Comparison of ENCODE assay signal across 19 cellular contexts in genomic region chr2:29443627-29444026, GRCh38.
DNase-seq lines count a peak whose midpoint lies in the region; ATAC-seq, FAIRE-seq and TF ChIP-seq lines count a peak whose summit lies in the region.
"Had no signal": no experiment of that assay in that cellular context is flagged by ENCODE, and none has a peak within 500 bp of the region (broad histone marks: within the 10 kb centered on the region; RNA-seq: fewer than 3 reads in every experiment).

No MANE protein-coding gene starts in this region.

- peak in 3 of 4 donors; percentile 34 to 47 (median 46) for ATAC-seq in pancreas
- ATAC-seq in HG03571 (IDR thresholded peaks at IDR 0.05; ENCODE audit: unreplicated experiment): no peak
- ATAC-seq: activated CD4-positive, alpha-beta T cell treated with anti-CD3 and anti-CD28 coated beads for 36 hours; HepG2 had no signal

- intact Hi-C loops in pancreas (cut with DNase I): no loop called here

- 35 to 53% methylated on average over 4 of the region's 4 CpGs for WGBS in pancreas, 2 donors
- WGBS in small intestine, 3 donors: 38 to 52% (median 39%) methylated on average over 4 of the region's 4 CpGs

- TF ChIP-seq CTCF in pancreas (IDR thresholded peaks at IDR 0.05): no peak

- no peak for FAIRE-seq in HTR-8/SVneo (lab: Jason Lieb, UNC)
- FAIRE-seq in pancreas (lab: Jason Lieb, UNC): no peak
- FAIRE-seq in small intestine (lab: Jason Lieb, UNC): no peak
- FAIRE-seq: D721Med, frontal cortex, H1, HepG2 had no signal

- H3K9me3 ChIP-seq in SK-N-MC (ENCODE audit: low read depth, low read length) (no peaks in the 10 kb centered on the region), pancreas (no peaks in the 10 kb centered on the region), small intestine (ENCODE audit: control insufficient read depth, low read depth) (no peaks in the 10 kb centered on the region)
- H3K9me3 ChIP-seq: sigmoid colon, tibial nerve had no signal

- peak; percentile 37 for DNase-seq in NCI-H82 (lab: John Stamatoyannopoulos, UW)
- no peak for DNase-seq in NCI-H82 treated with DMSO at 0.1 percent for 48 hours (lab: John Stamatoyannopoulos, UW; ENCODE audit: unreplicated experiment)
- DNase-seq in HTR-8/SVneo (ENCODE audit: insufficient read length, low spot score): peak; percentile 41
- DNase-seq in SK-N-MC (ENCODE audit: low read depth, low spot score): peak; percentile 77
- no peak for DNase-seq in pancreas
- no peak for DNase-seq in small intestine
- no peak for DNase-seq in ecto neural progenitor cell (ENCODE audit: low spot score)
- DNase-seq: activated CD4-positive, alpha-beta T cell treated with anti-CD3 and anti-CD28 coated beads for 36 hours; activated T-cell treated with anti-CD3 and anti-CD28 coated beads for 4 hours; NCI-H146; sigmoid colon; stimulated activated CD4-positive, alpha-beta T cell treated with anti-CD3 and anti-CD28 coated beads, Interleukin-2, amount 100 ng/mL, for 48 hours; stimulated activated CD8-positive, alpha-beta memory T cell treated with anti-CD3 and anti-CD28 coated beads, Interleukin-4, amount 100 ng/mL, for 48 hours had no signal

- peak overlapping the region; percentile 45 for H3K9ac ChIP-seq in SK-N-MC (ENCODE audit: insufficient read length)

- H3K4me3 ChIP-seq in SK-N-MC: peak overlapping the region; percentile 59
- no peak overlapping the region for H3K4me3 ChIP-seq in pancreas
- no peak overlapping the region for H3K4me3 ChIP-seq in small intestine (ENCODE audit: low read depth in 1 of 2, low read length in 2 of 2)
- H3K4me3 ChIP-seq: sigmoid colon, tibial nerve had no signal

- peak overlapping the region; percentile 80 for H3K27ac ChIP-seq in SK-N-MC
- H3K27ac ChIP-seq in pancreas: no peak overlapping the region
- H3K27ac ChIP-seq in small intestine (ENCODE audit: low read depth in 1 of 2, low read length in 1 of 2): no peak overlapping the region
- H3K27ac ChIP-seq: sigmoid colon, tibial nerve had no signal

- H3K27me3 ChIP-seq in pancreas (no peaks in the 10 kb centered on the region), small intestine (ENCODE audit: control insufficient read depth in 2 of 2, insufficient read depth in 2 of 2, low read length in 2 of 2) (peaks cover 0 to 2% of the 10 kb centered on the region in 2 donors)
- H3K27me3 ChIP-seq: sigmoid colon, tibial nerve had no signal

- peaks cover 0 to 12% (median 0%) of the 10 kb centered on the region in 3 donors for H3K4me1 ChIP-seq in pancreas
- H3K4me1 ChIP-seq in small intestine (ENCODE audit: control insufficient read depth in 2 of 2, insufficient read depth in 1 of 2, low read depth in 1 of 2, low read length in 1 of 2): no peaks in the 10 kb centered on the region
- H3K4me1 ChIP-seq: sigmoid colon, tibial nerve had no signal

- H3K36me3 ChIP-seq in SK-N-MC (ENCODE audit: insufficient read depth, low read length) (no peaks in the 10 kb centered on the region), pancreas (no peaks in the 10 kb centered on the region), small intestine (ENCODE audit: control insufficient read depth in 2 of 2, insufficient read depth in 2 of 2, low read length in 2 of 2) (no peaks in the 10 kb centered on the region)
- H3K36me3 ChIP-seq: sigmoid colon, tibial nerve had no signal

Comparison
In these comparisons a context has a peak if more than half of its experiments do, and no peak if none do; other contexts are left out.
1. DNase-seq: peak in NCI-H82 (single experiment), HTR-8/SVneo (single experiment) and SK-N-MC (single experiment); none in NCI-H82 treated with DMSO at 0.1 percent for 48 hours (single experiment), pancreas (0 of 6), small intestine (single experiment) and ecto neural progenitor cell (single experiment).